ENCODE assay signal across 16 cellular contexts in the genomic region with DNA sequence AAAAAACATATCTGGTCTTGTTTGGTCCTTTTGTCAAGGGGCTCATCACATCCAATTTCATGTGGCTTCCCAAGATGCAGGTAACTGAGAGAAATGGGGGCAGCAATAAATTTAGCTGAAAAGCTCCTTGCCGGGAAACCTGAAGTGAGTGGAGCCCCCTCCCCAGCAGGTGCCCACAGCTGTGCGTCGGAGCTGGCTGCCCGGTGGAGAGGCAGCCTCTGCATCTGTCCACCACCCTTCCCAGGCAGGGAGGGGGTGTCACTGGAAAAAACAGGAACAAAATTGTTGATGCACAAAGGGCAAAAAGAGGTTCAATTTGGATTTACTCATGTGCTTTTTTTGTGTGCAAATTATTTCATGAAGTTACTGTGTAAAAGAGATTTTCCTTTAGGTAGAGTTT.
"Had no signal": no experiment of that assay in that cellular context is flagged by ENCODE, and none has a peak within 500 bp of the region (broad histone marks: within the 10 kb centered on the region; RNA-seq: fewer than 3 reads in every experiment).

No MANE protein-coding gene starts in this region.

- H3K36me3 ChIP-seq: cardiac muscle cell, neutrophil, tibial nerve, vagina had no signal

- H3K9me3 Mint-ChIP-seq: activated CD4-positive, alpha-beta memory T cell treated with anti-CD3 and anti-CD28 coated beads for 36 hours; activated T-cell treated with anti-CD3 and anti-CD28 coated beads, Interleukin-2, amount 50 U/mL, for 24 hours; memory B cell; T-cell had no signal

- H3K4me3 Mint-ChIP-seq: activated CD4-positive, alpha-beta memory T cell treated with anti-CD3 and anti-CD28 coated beads for 36 hours; activated CD8-positive, alpha-beta memory T cell treated with anti-CD3 and anti-CD28 coated beads, Interleukin-2, amount 10 ng/mL, durations not matched to agents 7 days and 5 days; activated T-cell treated with anti-CD3 and anti-CD28 coated beads, Interleukin-2, amount 50 U/mL, for 24 hours; memory B cell; stimulated activated naive B cell treated with anti-CD40 and anti-IgM and Interleukin-4, amounts not matched to agents 10 μg/mL and 1 μg/mL and 100 μg/mL, for 72 hours; T-cell had no signal

- H3K36me3 Mint-ChIP-seq: activated CD4-positive, alpha-beta memory T cell treated with anti-CD3 and anti-CD28 coated beads for 36 hours; activated CD8-positive, alpha-beta memory T cell treated with anti-CD3 and anti-CD28 coated beads, Interleukin-2, amount 10 ng/mL, durations not matched to agents 7 days and 5 days; memory B cell; stimulated activated naive B cell treated with anti-CD40 and anti-IgM and Interleukin-4, amounts not matched to agents 10 μg/mL and 1 μg/mL and 100 μg/mL, for 72 hours had no signal

- H3K4me1 Mint-ChIP-seq: activated CD8-positive, alpha-beta memory T cell treated with anti-CD3 and anti-CD28 coated beads, Interleukin-2, amount 10 ng/mL, durations not matched to agents 7 days and 5 days; memory B cell; stimulated activated naive B cell treated with anti-CD40 and anti-IgM and Interleukin-4, amounts not matched to agents 10 μg/mL and 1 μg/mL and 100 μg/mL, for 72 hours had no signal

- H3K27me3 ChIP-seq: cardiac muscle cell, tibial nerve, vagina had no signal

- DNase-seq: activated CD4-positive, alpha-beta memory T cell treated with anti-CD3 and anti-CD28 coated beads for 36 hours; activated CD4-positive, alpha-beta T cell treated with anti-CD3 and anti-CD28 coated beads for 1 hour; activated CD8-positive, alpha-beta memory T cell treated with anti-CD3 and anti-CD28 coated beads, Interleukin-2, amount 10 ng/mL, durations not matched to agents 7 days and 5 days; activated naive CD4-positive, alpha-beta T cell treated with anti-CD3 and anti-CD28 coated beads, Interleukin-2, amount 50 U/mL, for 16 hours; activated T-cell treated with anti-CD3 and anti-CD28 coated beads, Interleukin-2, amount 50 U/mL, for 24 hours; left ventricle myocardium superior; stimulated activated CD4-positive, alpha-beta T cell treated with anti-CD3 and anti-CD28 coated beads, Interleukin-15, amount 100 ng/mL, for 24 hours; stimulated activated CD4-positive, alpha-beta T cell treated with anti-CD3 and anti-CD28 coated beads, Interleukin-4, amount 100 ng/mL, for 1 hour; stimulated activated naive B cell treated with anti-CD40 and anti-IgM and Interleukin-4, amounts not matched to agents 10 μg/mL and 1 μg/mL and 100 μg/mL, for 72 hours; T-cell; T-helper 9 cell had no signal

- H3K4me3 ChIP-seq: cardiac muscle cell, tibial nerve, vagina had no signal

- H3K9me3 ChIP-seq: neutrophil, tibial nerve, vagina had no signal

- H3K27ac Mint-ChIP-seq: activated CD4-positive, alpha-beta memory T cell treated with anti-CD3 and anti-CD28 coated beads for 36 hours; activated CD8-positive, alpha-beta memory T cell treated with anti-CD3 and anti-CD28 coated beads, Interleukin-2, amount 10 ng/mL, durations not matched to agents 7 days and 5 days; activated T-cell treated with anti-CD3 and anti-CD28 coated beads, Interleukin-2, amount 50 U/mL, for 24 hours; memory B cell; stimulated activated naive B cell treated with anti-CD40 and anti-IgM and Interleukin-4, amounts not matched to agents 10 μg/mL and 1 μg/mL and 100 μg/mL, for 72 hours; T-cell had no signal

- H3K27ac ChIP-seq: cardiac muscle cell, neutrophil, vagina had no signal

- H3K4me1 ChIP-seq: vagina had no signal

- H3K27me3 Mint-ChIP-seq: activated CD4-positive, alpha-beta memory T cell treated with anti-CD3 and anti-CD28 coated beads for 36 hours; activated CD8-positive, alpha-beta memory T cell treated with anti-CD3 and anti-CD28 coated beads, Interleukin-2, amount 10 ng/mL, durations not matched to agents 7 days and 5 days; activated T-cell treated with anti-CD3 and anti-CD28 coated beads, Interleukin-2, amount 50 U/mL, for 24 hours; T-cell had no signal
